8 cellular contexts compared by ENCODE assay signal in the genomic region with DNA sequence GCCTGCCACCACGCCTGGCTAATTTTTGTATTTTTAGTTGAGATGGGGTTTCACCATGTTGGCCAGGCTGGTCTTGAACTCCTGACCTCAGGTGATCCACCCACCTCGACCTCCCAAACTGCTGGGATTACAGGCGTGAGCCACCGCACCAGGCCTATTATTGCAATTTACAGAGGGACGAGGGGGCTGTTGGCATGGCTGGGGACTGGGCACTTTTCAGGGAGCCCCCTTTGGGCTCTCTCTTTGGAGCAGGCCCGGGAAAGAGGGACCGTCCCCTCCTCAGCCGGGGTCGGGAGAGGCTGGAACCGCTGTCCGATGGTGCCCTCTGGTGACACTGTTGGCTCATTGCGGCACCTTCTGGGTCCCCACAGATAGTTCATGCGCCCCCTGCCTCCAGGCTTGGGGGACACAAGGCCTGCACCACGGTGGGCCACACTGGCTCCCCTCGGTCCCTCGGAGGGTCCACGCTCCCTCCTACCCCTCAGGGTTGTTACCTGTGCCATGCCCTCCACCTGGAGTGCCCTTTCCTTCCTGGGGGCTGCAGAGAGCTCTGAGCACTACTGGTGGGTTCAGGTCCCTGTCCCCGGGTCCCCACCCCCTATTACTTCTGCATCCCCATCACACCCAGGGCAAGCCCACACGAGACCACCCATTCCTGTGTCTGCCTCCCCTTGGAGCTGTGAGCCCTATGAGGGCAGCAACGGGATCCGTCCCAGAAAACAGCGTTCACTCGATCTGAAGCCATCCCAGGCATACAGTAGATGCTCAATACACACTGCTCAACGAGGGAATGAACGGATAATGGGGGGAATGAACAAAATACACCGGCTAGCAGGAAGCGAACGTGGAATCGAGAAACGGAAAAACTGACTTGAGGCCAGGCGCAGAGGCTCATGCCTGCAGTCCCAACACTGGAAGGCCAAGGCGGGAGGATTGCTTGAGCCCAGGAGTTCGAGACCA. TPM values are rescaled to one million over a fixed set of nuclear protein-coding genes. Genes with fewer than 3 reads are reported as not detected.
A peak's percentile ranks its signal among the peaks of the same experiment; 100 is the strongest.
DNase-seq lines count a peak whose midpoint lies in the region; ATAC-seq and TF ChIP-seq lines count a peak whose summit lies in the region.

No MANE protein-coding gene starts in this region.

- no peaks in the 10 kb centered on the region for H3K9me3 Mint-ChIP-seq in osteocyte (ENCODE audit: unreplicated experiment)

- TF ChIP-seq CTCF in fibroblast of lung (conservative IDR thresholded peaks at IDR 0.05 in 1 of 2, IDR thresholded peaks at IDR 0.05 in 1 of 2; ENCODE audit: low read depth in 1 of 2, low read length in 2 of 2) (peak; percentile 63 to 73), osteocyte (IDR thresholded peaks at IDR 0.05) (peak; percentile 74)

- H3K27ac Mint-ChIP-seq in osteocyte (ENCODE audit: unreplicated experiment), result no peak overlapping the region

- no peaks in the 10 kb centered on the region for H3K36me3 ChIP-seq in fibroblast of lung (ENCODE audit: control insufficient read depth, insufficient read depth, low read length)

- H3K4me1 Mint-ChIP-seq in osteocyte (ENCODE audit: unreplicated experiment), result no peaks in the 10 kb centered on the region

- ATAC-seq in HG03521 (IDR thresholded peaks at IDR 0.05; ENCODE audit: unreplicated experiment) (no peak), HG03196 (IDR thresholded peaks at IDR 0.05; ENCODE audit: unreplicated experiment) (no peak)

- no peaks in the 10 kb centered on the region for H3K27me3 ChIP-seq in fibroblast of lung (ENCODE audit: control insufficient read depth, insufficient read depth, low read length)

- H3K9me3 ChIP-seq in fibroblast of lung (ENCODE audit: control insufficient read depth, insufficient read depth, low read depth, low read length), result no peaks in the 10 kb centered on the region

- H3K27me3 Mint-ChIP-seq in osteocyte (ENCODE audit: unreplicated experiment), result no peaks in the 10 kb centered on the region

- no peaks in the 10 kb centered on the region for H3K79me2 ChIP-seq in fibroblast of lung (ENCODE audit: control insufficient read depth, insufficient read depth, low read length)

- H3K9ac ChIP-seq in fibroblast of lung (ENCODE audit: insufficient read depth, low read length), result no peak overlapping the region

- DNase-seq in AML-193 (lab: John Stamatoyannopoulos, UW) (peak; percentile 25 to 40), H4 (ENCODE audit: low spot score) (peak; percentile 53), OCI-M2 (lab: John Stamatoyannopoulos, UW; ENCODE audit: unreplicated experiment) (peak; percentile 58), activated T-cell treated with anti-CD3 and anti-CD28 coated beads for 24 hours (ENCODE audit: low read depth) (peak; percentile 55), fibroblast of lung (ENCODE audit: low read depth in 2 of 2) (peak; percentile 28 to 40), osteocyte (ENCODE audit: extremely low spot score, unreplicated experiment) (no peak)

- H3K4me3 Mint-ChIP-seq in osteocyte (ENCODE audit: unreplicated experiment), result no peak overlapping the region

- H3K4me2 ChIP-seq in fibroblast of lung (ENCODE audit: extremely low read depth, insufficient read depth, low read length), result peak overlapping the region; percentile 13

- H3K36me3 Mint-ChIP-seq in osteocyte (ENCODE audit: unreplicated experiment), result no peaks in the 10 kb centered on the region

- H3K27ac ChIP-seq in fibroblast of lung (ENCODE audit: insufficient read depth, low read length), result no peak overlapping the region

- no peaks in the 10 kb centered on the region for H4K20me1 ChIP-seq in fibroblast of lung (ENCODE audit: control insufficient read depth, extremely low read depth, insufficient read depth, low read length)

- H2AFZ ChIP-seq in fibroblast of lung (ENCODE audit: low read length), result peak overlapping the region; percentile 33

- no peaks in the 10 kb centered on the region for H3K4me1 ChIP-seq in fibroblast of lung (ENCODE audit: control insufficient read depth, extremely low read depth, insufficient read depth, low read length)

- H3K4me3 ChIP-seq in fibroblast of lung (replicated peaks in 1 of 4; ENCODE audit: control extremely low read depth in 1 of 4, insufficient read depth in 1 of 4, low read depth in 3 of 4, low read length in 4 of 4), result no peak overlapping the region

RNA-seq across cellular contexts. Expression of a gene that starts 12.5 kb away (rescaled TPM):
- total RNA-seq in H4 (2014; rRNA removed; shearing (Covaris generic)), result 6.0 and 6.1 TPM in 2 replicates
- total RNA-seq in fibroblast of lung (9.5 and 10.1 TPM in 2 replicates), osteocyte (12.0 and 13.2 TPM in 2 replicates)
- 3.2 and 4.1 TPM in 2 replicates for polyA plus RNA-seq in fibroblast of lung
- 0.71 and 0.72 TPM in 2 replicates for polyA plus RNA-seq in fibroblast of lung (2012)
- 6.5 and 7.0 TPM in 2 replicates for polyA minus RNA-seq in fibroblast of lung (ENCODE audit: low replicate concordance)

RNA-seq across cellular contexts. Expression of a gene that starts 27.5 kb away (rescaled TPM):
- total RNA-seq in H4 (2014; rRNA removed; shearing (Covaris generic)), result 0.49 and 0.64 TPM in 2 replicates
- total RNA-seq in fibroblast of lung (2.1 and 4.1 TPM in 2 replicates), osteocyte (6.2 and 6.6 TPM in 2 replicates)
- 0.65 and 0.77 TPM in 2 replicates for polyA plus RNA-seq in fibroblast of lung
- polyA plus RNA-seq in fibroblast of lung (2012), result 10.8 and 12.8 TPM in 2 replicates
- polyA minus RNA-seq in fibroblast of lung (ENCODE audit: low replicate concordance), result 4.5 and 6.8 TPM in 2 replicates
